Comparison of ENCODE assay signal across 20 cellular contexts in genomic region chr1:225693085-225693698, GRCh38. TPM values are rescaled to one million over a fixed set of nuclear protein-coding genes. Genes with fewer than 3 reads are reported as not detected.
"Had no signal": no experiment of that assay in that cellular context is flagged by ENCODE, and none has a peak within 500 bp of the region (broad histone marks: within the 10 kb centered on the region; RNA-seq: fewer than 3 reads in every experiment).

No MANE protein-coding gene starts in this region.

- ATAC-seq: activated CD8-positive, alpha-beta memory T cell treated with anti-CD3 and anti-CD28 coated beads, Interleukin-2, amount 10 ng/mL, durations not matched to agents 7 days and 5 days; stimulated activated naive CD8-positive, alpha-beta T cell treated with anti-CD3 and anti-CD28 coated beads, Interleukin-15, amount 100 ng/mL, for 72 hours; T-cell had no signal

- H3K4me3 ChIP-seq: colonic mucosa, lung, skin epidermis, upper lobe of left lung had no signal

- H3K36me3 ChIP-seq: colonic mucosa, upper lobe of left lung had no signal

- H3K27ac ChIP-seq: colonic mucosa had no signal

- H3K27me3 ChIP-seq: colonic mucosa, upper lobe of left lung had no signal

- H3K4me1 ChIP-seq: colonic mucosa had no signal

- DNase-seq: activated CD4-positive, alpha-beta memory T cell treated with anti-CD3 and anti-CD28 coated beads, Interleukin-2, amount 10 ng/mL, durations not matched to agents 7 days and 5 days; activated CD4-positive, alpha-beta T cell treated with anti-CD3 and anti-CD28 coated beads for 48 hours; activated CD4-positive, CD25-positive, alpha-beta regulatory T cell; activated CD8-positive, alpha-beta memory T cell treated with anti-CD3 and anti-CD28 coated beads, Interleukin-2, amount 10 ng/mL, durations not matched to agents 7 days and 5 days; activated naive CD4-positive, alpha-beta T cell treated with Interleukin-2 at 50 U/mL for 16 hours; activated naive CD8-positive, alpha-beta T cell treated with anti-CD3 and anti-CD28 coated beads, Interleukin-2, amount 10 ng/mL, durations not matched to agents 7 days and 5 days; amygdala; colonic mucosa; foreskin melanocyte; immature natural killer cell; kidney glomerular epithelial cell; midbrain; nucleus accumbens; stimulated activated CD4-positive, alpha-beta T cell treated with anti-CD3 and anti-CD28 coated beads, Interleukin-15, amount 100 ng/mL, for 24 hours; stimulated activated CD4-positive, alpha-beta T cell treated with anti-CD3 and anti-CD28 coated beads, Interleukin-2, amount 100 ng/mL, for 48 hours; stimulated activated naive CD8-positive, alpha-beta T cell treated with anti-CD3 and anti-CD28 coated beads, Interleukin-15, amount 100 ng/mL, for 72 hours; T-cell had no signal

- H3K9me3 ChIP-seq: colonic mucosa, upper lobe of left lung had no signal

RNA-seq across cellular contexts. Expression of gene ENAH, which starts 40.3 kb away (rescaled TPM):
- total RNA-seq: activated CD4-positive, alpha-beta memory T cell treated with anti-CD3 and anti-CD28 coated beads, Interleukin-2, amount 10 ng/mL, durations not matched to agents 7 days and 5 days; activated CD8-positive, alpha-beta memory T cell treated with anti-CD3 and anti-CD28 coated beads, Interleukin-2, amount 10 ng/mL, durations not matched to agents 7 days and 5 days; activated naive CD8-positive, alpha-beta T cell treated with anti-CD3 and anti-CD28 coated beads, Interleukin-2, amount 10 ng/mL, durations not matched to agents 7 days and 5 days had no signal
